ENCODE assay signal across 30 cellular contexts in the genomic region with DNA sequence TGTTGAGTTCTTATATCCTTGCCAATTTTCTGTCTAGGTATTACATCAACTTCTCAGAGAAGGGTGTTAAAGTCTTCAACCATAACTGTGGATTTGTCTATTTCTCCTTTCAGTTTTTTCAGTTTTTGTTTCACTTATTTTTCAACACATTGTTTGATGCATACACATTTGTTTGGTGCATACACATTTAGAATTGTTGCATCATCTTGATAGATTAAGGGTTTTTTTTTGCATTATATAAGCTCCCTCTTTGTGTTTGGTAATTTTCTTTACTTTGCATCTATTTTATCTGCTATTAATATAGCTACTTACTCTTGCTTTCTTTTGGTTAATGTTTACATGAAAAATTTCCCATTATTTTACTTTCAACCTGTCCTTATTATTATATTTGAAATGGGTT.
"Had no signal": no experiment of that assay in that cellular context is flagged by ENCODE, and none has a peak within 500 bp of the region (broad histone marks: within the 10 kb centered on the region; RNA-seq: fewer than 3 reads in every experiment).

No MANE protein-coding gene starts in this region.

- H3K4me1 Mint-ChIP-seq: naive B cell; natural killer cell; neural progenitor cell; stimulated activated memory B cell treated with anti-CD40 and anti-IgM and Interleukin-4, amounts not matched to agents 10 μg/mL and 1 μg/mL and 100 μg/mL, for 72 hours; stimulated activated naive CD8-positive, alpha-beta T cell treated with anti-CD3 and anti-CD28 coated beads, Interleukin-15, amount 100 ng/mL, for 72 hours had no signal

- H3K4me1 ChIP-seq: neural progenitor cell, right atrium auricular region, sigmoid colon, tibial nerve, uterus had no signal

- H2AFZ ChIP-seq: neural progenitor cell had no signal

- H3K27ac ChIP-seq: left lung, neural progenitor cell, neutrophil, ovary, right atrium auricular region, sigmoid colon, tibial nerve, uterus had no signal

- H3K27me3 ChIP-seq: left lung, neural progenitor cell, neutrophil, ovary, right atrium auricular region, sigmoid colon, spleen, tibial nerve, uterus had no signal

- H3K27ac Mint-ChIP-seq: immature natural killer cell; mesothelial cell of epicardium; natural killer cell; nephron progenitor cell; neural progenitor cell; progenitor cell of endocrine pancreas; stimulated activated memory B cell treated with anti-CD40 and anti-IgM and Interleukin-4, amounts not matched to agents 10 μg/mL and 1 μg/mL and 100 μg/mL, for 72 hours; stimulated activated naive CD8-positive, alpha-beta T cell treated with anti-CD3 and anti-CD28 coated beads, Interleukin-15, amount 100 ng/mL, for 72 hours; type B pancreatic cell had no signal

- ATAC-seq: left colon; left lung; natural killer cell; stimulated activated memory B cell treated with anti-CD40 and anti-IgM and Interleukin-4, amounts not matched to agents 10 μg/mL and 1 μg/mL and 100 μg/mL, for 72 hours; stimulated activated naive CD8-positive, alpha-beta T cell treated with anti-CD3 and anti-CD28 coated beads, Interleukin-15, amount 100 ng/mL, for 72 hours had no signal

- H3K4me3 Mint-ChIP-seq: immature natural killer cell; mesothelial cell of epicardium; naive B cell; natural killer cell; nephron progenitor cell; neural progenitor cell; stimulated activated memory B cell treated with anti-CD40 and anti-IgM and Interleukin-4, amounts not matched to agents 10 μg/mL and 1 μg/mL and 100 μg/mL, for 72 hours; stimulated activated naive CD8-positive, alpha-beta T cell treated with anti-CD3 and anti-CD28 coated beads, Interleukin-15, amount 100 ng/mL, for 72 hours; type B pancreatic cell had no signal

- DNase-seq: hypothalamus; immature natural killer cell; kidney; left colon; left lung; mesendoderm; naive B cell; natural killer cell; nephron progenitor cell; occipital lobe; ovary; sigmoid colon; small intestine; spleen; stimulated activated CD4-positive, alpha-beta T cell treated with anti-CD3 and anti-CD28 coated beads, Interleukin-4, amount 100 ng/mL, for 4 hours; stimulated activated CD8-positive, alpha-beta memory T cell treated with anti-CD3 and anti-CD28 coated beads, Interleukin-4, amount 100 ng/mL, for 48 hours; stimulated activated naive CD4-positive, alpha-beta T cell treated with Interleukin-2 at 50 U/mL for 16 hours; stimulated activated naive CD8-positive, alpha-beta T cell treated with anti-CD3 and anti-CD28 coated beads, Interleukin-15, amount 100 ng/mL, for 72 hours; substantia nigra; uterus had no signal

- FAIRE-seq: islet of Langerhans, kidney had no signal

- H3K36me3 ChIP-seq: left lung, neural progenitor cell, neutrophil, ovary, right atrium auricular region, sigmoid colon, spleen, tibial nerve, uterus had no signal

- H3K27me3 Mint-ChIP-seq: progenitor cell of endocrine pancreas had no signal

- H3K9me3 ChIP-seq: neutrophil, ovary, sigmoid colon, uterus had no signal

- H3K9me3 Mint-ChIP-seq: natural killer cell; stimulated activated memory B cell treated with anti-CD40 and anti-IgM and Interleukin-4, amounts not matched to agents 10 μg/mL and 1 μg/mL and 100 μg/mL, for 72 hours; stimulated activated naive CD8-positive, alpha-beta T cell treated with anti-CD3 and anti-CD28 coated beads, Interleukin-15, amount 100 ng/mL, for 72 hours; type B pancreatic cell had no signal

- H3K9ac ChIP-seq: neural progenitor cell had no signal

- H3K36me3 Mint-ChIP-seq: immature natural killer cell; mesothelial cell of epicardium; natural killer cell; neural progenitor cell; stimulated activated memory B cell treated with anti-CD40 and anti-IgM and Interleukin-4, amounts not matched to agents 10 μg/mL and 1 μg/mL and 100 μg/mL, for 72 hours; type B pancreatic cell had no signal

- H3K4me3 ChIP-seq: left lung, lung, neural progenitor cell, ovary, right atrium auricular region, sigmoid colon, spleen, tibial nerve, uterus had no signal

- H3K4me2 ChIP-seq: neural progenitor cell had no signal
